ENCODE assay signal across 20 cellular contexts in genomic region chr15:63448261-63448660, GRCh38. TPM values are rescaled to one million over a fixed set of nuclear protein-coding genes. Genes with fewer than 3 reads are reported as not detected.
DNase-seq lines count a peak whose midpoint lies in the region; ATAC-seq and TF ChIP-seq lines count a peak whose summit lies in the region.
"Had no signal": no experiment of that assay in that cellular context is flagged by ENCODE, and none has a peak within 500 bp of the region (broad histone marks: within the 10 kb centered on the region; RNA-seq: fewer than 3 reads in every experiment).

No MANE protein-coding gene starts in this region.

- H3K27me3 ChIP-seq in heart right ventricle (no peaks in the 10 kb centered on the region), right lobe of liver (no peaks in the 10 kb centered on the region)
- H3K27me3 ChIP-seq: esophagus muscularis mucosa, thyroid gland had no signal

- peak in 5 of 8 donors; percentile 28 to 72 (median 54) for ATAC-seq in heart right ventricle
- ATAC-seq in right lobe of liver, result no peak
- no peak for ATAC-seq in left colon
- ATAC-seq: activated naive CD8-positive, alpha-beta T cell treated with anti-CD3 and anti-CD28 coated beads, Interleukin-2, amount 50 U/mL, for 24 hours; HCT116; psoas muscle had no signal

- intact Hi-C loops in heart right ventricle (cut with DNase I) (no loop called here), cardiac septum (cut with DNase I) (no loop called here), right lobe of liver (cut with DNase I) (no loop called here), left colon (cut with DNase I, micrococcal nuclease) (no loop called here)

- H3K36me3 ChIP-seq in heart right ventricle, result no peaks in the 10 kb centered on the region
- H3K36me3 ChIP-seq in right lobe of liver, result no peaks in the 10 kb centered on the region
- H3K36me3 ChIP-seq: esophagus muscularis mucosa, thyroid gland, WERI-Rb-1 had no signal

- DNase-seq in heart right ventricle (no peak), cardiac septum (ENCODE audit: low spot score) (no peak), SKM-1 (lab: John Stamatoyannopoulos, UW; ENCODE audit: unreplicated experiment) (peak; percentile 93), right lobe of liver (no peak), EL (no peak), HuH-7.5 (ENCODE audit: low spot score) (no peak), left colon (no peak)
- no peak for DNase-seq in activated CD4-positive, CD25-positive, alpha-beta regulatory T cell (lab: John Stamatoyannopoulos, UW)
- DNase-seq: activated naive CD8-positive, alpha-beta T cell treated with anti-CD3 and anti-CD28 coated beads, Interleukin-2, amount 50 U/mL, for 24 hours; CD4-positive, alpha-beta T cell; DND-41; mammary epithelial cell; NCI-H187 treated with DMSO at 0.1 percent for 48 hours; PC-9; stimulated activated CD4-positive, alpha-beta T cell treated with anti-CD3 and anti-CD28 coated beads, Interleukin-12 subunit alpha, Interleukin-12 subunit beta, amount 100 ng/mL, for 4 hours; thyroid gland; WERI-Rb-1 had no signal

- H3K4me3 ChIP-seq in heart right ventricle (no peak overlapping the region), right lobe of liver (no peak overlapping the region)
- H3K4me3 ChIP-seq: esophagus muscularis mucosa, PC-9, psoas muscle, thyroid gland had no signal

- WGBS in heart right ventricle, 2 donors, result 73 to 74% methylated on average over 4 of the region's 4 CpGs
- WGBS in right lobe of liver (ENCODE audit: insufficient coverage, low coverage, low lambda C conversion rate, missing lambda C conversion rate), result 61% methylated on average over 4 of the region's 4 CpGs

- no peak for TF ChIP-seq CTCF in heart right ventricle (IDR thresholded peaks at IDR 0.05)
- no peak for TF ChIP-seq CTCF in right lobe of liver (IDR thresholded peaks at IDR 0.05)

- H3K27ac ChIP-seq in heart right ventricle (peak overlapping the region in 4 of 10 donors; percentile 21 to 89 (median 34)), right lobe of liver (peak overlapping the region in 2 of 3 donors; percentile 19 to 71)
- H3K27ac ChIP-seq: PC-9, psoas muscle, thyroid gland, WERI-Rb-1 had no signal

- no peak for TF ChIP-seq POLR2A in right lobe of liver (IDR thresholded peaks at IDR 0.05)

- H3K9me3 ChIP-seq in heart right ventricle (no peaks in the 10 kb centered on the region), right lobe of liver (no peaks in the 10 kb centered on the region)
- H3K9me3 ChIP-seq: esophagus muscularis mucosa, psoas muscle, thyroid gland had no signal

- H3K4me1 ChIP-seq in heart right ventricle, result peaks cover 0 to 31% (median 0%) of the 10 kb centered on the region in 9 donors
- H3K4me1 ChIP-seq in right lobe of liver, result peaks cover 0 to 27% (median 6%) of the 10 kb centered on the region in 4 donors
- H3K4me1 ChIP-seq: psoas muscle had no signal

RNA-seq across cellular contexts. Expression of gene USP3, which starts 56.1 kb away (rescaled TPM):
- total RNA-seq in heart right ventricle, result 10 to 100 TPM; 11.4 to 23.7 (median 17.6) TPM
- polyA plus RNA-seq in heart right ventricle, result 10 to 100 TPM in 1 of 2 donors, 1 to 10 TPM in 1; 8.4 to 15.4 TPM
- 16.2 TPM for total RNA-seq in cardiac septum
- 10 to 100 TPM; 21.9 to 33.8 (median 24.8) TPM for total RNA-seq in right lobe of liver
- 10 to 100 TPM; 74.7 to 79.9 TPM for total RNA-seq in left colon

Comparison
In these comparisons a context has a peak if more than half of its experiments do, and no peak if none do; other contexts are left out.
1. ATAC-seq: peak in heart right ventricle (5 of 8); none in right lobe of liver (0 of 4) and left colon (single experiment).